ENCODE assay signal across 16 cellular contexts in the genomic region with DNA sequence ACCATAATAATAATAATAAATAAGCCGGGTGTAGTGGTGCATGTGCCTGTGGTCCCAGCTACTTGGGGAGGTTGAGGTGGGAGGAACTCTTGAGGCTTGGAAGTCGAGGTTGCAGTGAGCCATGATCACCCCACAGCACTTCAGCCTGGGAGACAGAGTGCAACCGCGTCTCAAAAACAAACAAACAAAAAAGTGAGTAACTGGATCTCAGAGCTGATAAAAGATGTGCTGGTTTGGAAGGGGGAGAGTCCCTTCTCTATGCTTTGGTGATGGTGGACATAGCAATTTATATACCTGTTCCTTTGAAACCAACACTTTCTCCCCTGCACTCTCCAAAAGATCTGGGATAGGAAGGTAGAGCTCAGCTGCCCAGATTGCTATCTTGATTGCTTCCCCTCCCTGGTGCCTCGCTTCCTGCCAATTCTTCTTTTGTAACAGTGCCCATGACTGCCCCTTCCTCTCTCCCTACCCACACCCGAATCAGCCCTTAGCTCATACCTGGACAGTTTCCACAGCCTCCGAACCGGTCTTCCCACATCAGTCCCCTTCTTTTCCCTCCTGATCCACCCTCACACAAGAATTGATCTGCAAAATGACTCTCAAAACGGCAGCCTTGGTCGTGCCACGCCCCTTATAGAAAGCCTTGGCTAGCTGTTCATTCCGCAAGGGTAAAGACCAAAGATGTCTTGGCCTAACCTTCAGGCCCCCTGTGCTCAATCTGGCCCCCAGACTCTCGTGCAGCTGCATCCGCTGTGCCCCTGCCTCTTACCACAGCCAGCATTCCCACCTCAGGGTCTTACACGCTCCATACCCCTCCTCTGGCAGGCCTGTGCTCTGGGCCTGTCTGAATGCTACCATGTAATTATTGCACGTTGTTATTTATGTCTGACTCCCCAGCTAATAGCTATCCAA. TPM values are rescaled to one million over a fixed set of nuclear protein-coding genes. Genes with fewer than 3 reads are reported as not detected.
DNase-seq lines count a peak whose midpoint lies in the region; TF ChIP-seq lines count a peak whose summit lies in the region.
"Had no signal": no experiment of that assay in that cellular context is flagged by ENCODE, and none has a peak within 500 bp of the region (broad histone marks: within the 10 kb centered on the region; RNA-seq: fewer than 3 reads in every experiment).

No MANE protein-coding gene starts in this region.

- H4K8ac ChIP-seq in trophoblast cell (ENCODE audit: low read depth, low read length) = peak overlapping the region; percentile 54

- H3K23ac ChIP-seq in trophoblast cell (ENCODE audit: low read length) = no peak overlapping the region

- peaks cover 10% of the 10 kb centered on the region for H3F3A ChIP-seq in PC-9 (ENCODE audit: insufficient read depth, low read depth)

- no peak overlapping the region for H3K4me3 ChIP-seq in PC-9
- H3K4me3 ChIP-seq in iPS-18c (ENCODE audit: insufficient read depth, low read depth, low read length) = peak overlapping the region; percentile 16; the same call in 1 of the 2 replicates
- no peak overlapping the region for H3K4me3 ChIP-seq in trophoblast cell (ENCODE audit: low read depth, low read length)
- H3K4me3 ChIP-seq: GM12878, skin epidermis, transverse colon had no signal

- peaks cover 13% of the 10 kb centered on the region for H3K79me1 ChIP-seq in trophoblast cell (ENCODE audit: low read length)

- DNase-seq in NCI-H2227 (lab: John Stamatoyannopoulos, UW; ENCODE audit: unreplicated experiment) (peak; percentile 50), NCI-H2227 treated with DMSO at 0.1 percent for 48 hours (lab: John Stamatoyannopoulos, UW) (no peak), PC-9 (peak in 1 of 2 experiments; percentile 54), trophoblast cell (peak; percentile 39 to 68), GOT3 (lab: John Stamatoyannopoulos, UW) (no peak), ACHN (no peak)
- no peak for DNase-seq in activated CD4-positive, alpha-beta T cell treated with anti-CD3 and anti-CD28 coated beads, Interleukin-2, amount 50 U/mL, for 1 hour
- DNase-seq: activated CD4-positive, alpha-beta memory T cell treated with anti-CD3 and anti-CD28 coated beads for 36 hours; activated T-cell treated with anti-CD3 and anti-CD28 coated beads, Interleukin-2, amount 50 U/mL, for 48 hours; CD8-positive, alpha-beta T cell; effector memory CD4-positive, alpha-beta T cell; NCI-H1092 treated with DMSO at 0.1 percent for 48 hours; transverse colon had no signal

- WGBS in trophoblast cell (ENCODE audit: extremely low coverage, insufficient coverage, insufficient read length) = no CpG with 5 or more reads among the region's 16 CpGs

- H4K91ac ChIP-seq in trophoblast cell (ENCODE audit: low read depth, low read length) = peak overlapping the region; percentile 58

- peak overlapping the region; percentile 44 for H2BK5ac ChIP-seq in trophoblast cell (ENCODE audit: low read depth, low read length, poor library complexity)

- CTCF ChIA-PET in PC-9 (lab: Charles Lee) = no interaction called here

- H2AFZ ChIP-seq in PC-9 = no peak overlapping the region
- peak overlapping the region; percentile 32 for H2AFZ ChIP-seq in trophoblast cell (ENCODE audit: insufficient read depth, low read length, poor library complexity)

- no peaks in the 10 kb centered on the region for H4K20me1 ChIP-seq in PC-9 (ENCODE audit: insufficient read depth)

- in situ Hi-C loops in ACHN (cut with HindIII; ENCODE audit: low pct_ligation_motif_present, low pct_unique_long_range_greater_than_20kb, low sequenced_read_pairs) = no loop called here

- no peaks in the 10 kb centered on the region for H3K79me2 ChIP-seq in PC-9 (ENCODE audit: low read depth)
- no peaks in the 10 kb centered on the region for H3K79me2 ChIP-seq in trophoblast cell (ENCODE audit: control insufficient read depth, insufficient read depth, low read length, poor library complexity)

- H2BK12ac ChIP-seq in trophoblast cell (ENCODE audit: low read length) = peak overlapping the region; percentile 44

- peak overlapping the region; percentile 15 for H2BK120ac ChIP-seq in trophoblast cell (ENCODE audit: insufficient read depth, low read length, poor library complexity)

- H3K36me3 ChIP-seq in PC-9 (ENCODE audit: low read depth) (no peaks in the 10 kb centered on the region), trophoblast cell (ENCODE audit: control insufficient read depth in 1 of 2, insufficient read depth in 2 of 2, low read length in 2 of 2) (no peaks in the 10 kb centered on the region)
- H3K36me3 ChIP-seq: transverse colon had no signal

- peak overlapping the region; percentile 16 for H2AK5ac ChIP-seq in trophoblast cell (ENCODE audit: low read length)

- peak overlapping the region; percentile 28 for H3K14ac ChIP-seq in trophoblast cell (ENCODE audit: low read length)

- no peak overlapping the region for H3K9ac ChIP-seq in trophoblast cell (ENCODE audit: low read length)

- intact Hi-C loops in PC-9 (cut with micrococcal nuclease; ENCODE audit: unreplicated experiment) = no loop called here

- H4K12ac ChIP-seq in trophoblast cell (ENCODE audit: low read depth, low read length) = no peak overlapping the region

- H3K27ac ChIP-seq in PC-9 (peak overlapping the region; percentile 29), trophoblast cell (ENCODE audit: low read depth, low read length) (peak overlapping the region; percentile 18)
- H3K27ac ChIP-seq: skin epidermis, transverse colon had no signal

- no peaks in the 10 kb centered on the region for H3K27me3 ChIP-seq in PC-9 (ENCODE audit: insufficient read depth, low read depth)
- no peaks in the 10 kb centered on the region for H3K27me3 ChIP-seq in trophoblast cell (ENCODE audit: insufficient read depth, low read length)
- H3K27me3 ChIP-seq: transverse colon had no signal

- peak overlapping the region; percentile 17 for H3K4ac ChIP-seq in trophoblast cell (ENCODE audit: low read depth, low read length)

- H3K4me1 ChIP-seq in PC-9 (replicated peaks; ENCODE audit: insufficient read depth) (peaks cover 52% of the 10 kb centered on the region), trophoblast cell (ENCODE audit: control insufficient read depth in 1 of 2, insufficient read depth in 2 of 2, low read length in 2 of 2) (peaks cover 14% of the 10 kb centered on the region in 2 experiments)

- peak overlapping the region; percentile 50 for H3K4me2 ChIP-seq in PC-9
- H3K4me2 ChIP-seq in trophoblast cell (ENCODE audit: low read length) = peak overlapping the region; percentile 56

- no peak for TF ChIP-seq CTCF in PC-9 (conservative IDR thresholded peaks at IDR 0.05)

- no peaks in the 10 kb centered on the region for H3K9me2 ChIP-seq in PC-9 (ENCODE audit: insufficient read depth)

- POLR2A ChIA-PET in PC-9 (lab: Charles Lee; ENCODE audit: unreplicated experiment) = no interaction called here

- H3K18ac ChIP-seq in trophoblast cell (ENCODE audit: low read length) = peak overlapping the region; percentile 22

- no peaks in the 10 kb centered on the region; the same call in 1 of the 2 replicates for H3K9me3 ChIP-seq in PC-9 (ENCODE audit: insufficient read depth, low read depth)
- no peaks in the 10 kb centered on the region for H3K9me3 ChIP-seq in iPS-18c (ENCODE audit: control insufficient read depth, insufficient read depth, low read length)
- H3K9me3 ChIP-seq in trophoblast cell (ENCODE audit: insufficient read depth, low read depth, low read length) = no peaks in the 10 kb centered on the region
- H3K9me3 ChIP-seq: transverse colon had no signal

- BruUV-seq in PC-9 (replicated peaks; lab: Mats Ljungman, UMichigan) = no TSS peak

RNA-seq across cellular contexts. Expression of gene UBE2E1, which starts 54.9 kb away (rescaled TPM):
- 65.6 and 102 TPM in 2 replicates for total RNA-seq in PC-9 (2021)
- polyA plus RNA-seq in trophoblast cell (2013) = 130 and 138 TPM in 2 replicates

Comparison
In these comparisons a context has a peak if more than half of its experiments do, and no peak if none do; other contexts are left out.
1. DNase-seq: peak in NCI-H2227 (single experiment) and trophoblast cell (2 of 2); none in NCI-H2227 treated with DMSO at 0.1 percent for 48 hours (single experiment), GOT3 (single experiment), ACHN (single experiment) and activated CD4-positive, alpha-beta T cell treated with anti-CD3 and anti-CD28 coated beads, Interleukin-2, amount 50 U/mL, for 1 hour (single experiment).